ENCODE assay signal across 8 cellular contexts in genomic region chr1:51878616-51879336, GRCh38. TPM values are rescaled to one million over a fixed set of nuclear protein-coding genes. Genes with fewer than 3 reads are reported as not detected.
DNase-seq lines count a peak whose midpoint lies in the region; ATAC-seq, FAIRE-seq and TF ChIP-seq lines count a peak whose summit lies in the region.

Gene NRDC, minus strand, starts transcription at chr1:51878727. Its CDS starts 112 bp downstream, at chr1:51878615.

- peaks cover 4% of the 10 kb centered on the region; the same call in 1 of the 2 replicates for H4K20me1 ChIP-seq in HepG2 (ENCODE audit: insufficient read depth, low read length)

- TF ChIP-seq CTCF in CD4-positive, alpha-beta T cell (IDR thresholded peaks at IDR 0.05) = no peak
- peak in 16 of 56 donors; percentile 4 to 34 (median 12) for TF ChIP-seq CTCF in dorsolateral prefrontal cortex (IDR thresholded peaks at IDR 0.05 in 54 of 56, conservative IDR thresholded peaks at IDR 0.05 in 2 of 56; ENCODE audit: low read depth in 1 of 56, partially characterized antibody in 56 of 56)
- TF ChIP-seq CTCF in HepG2 (CRISPR knock-in tag; IDR thresholded peaks at IDR 0.05) = no peak

- no peak within 1 kb of the TSS for H3K27ac Mint-ChIP-seq in CD4-positive, alpha-beta T cell

- H3K9ac ChIP-seq in HepG2 (ENCODE audit: insufficient read depth, low read depth, low read length) = peak within 1 kb of the TSS; percentile 98

- intact Hi-C loops in CD4-positive, alpha-beta T cell (cut with DNase I, micrococcal nuclease) = loop anchor here (1.0 to 5.0 kb wide), 9 partner anchors 16 to 1136 kb away; partner anchors contain the start of genes CC2D1B (in 1 of the 2), OSBPL9 (in 1 of the 2), RNF11 (in 1 of the 2) and ZYG11B (in 1 of the 2)
- intact Hi-C loops in dorsolateral prefrontal cortex (cut with DNase I) (loop anchor here in 1 of 2 donors (5.0 kb wide), 2 partner anchors 259 to 819 kb away; partner anchors contain the start of gene COA7), HepG2 (cut with micrococcal nuclease; ENCODE audit: unreplicated experiment) (no loop called here)

- H3K36me3 ChIP-seq in HepG2 (replicated peaks in 1 of 2; ENCODE audit: control insufficient read depth in 1 of 2, insufficient read depth in 2 of 2, low read length in 2 of 2) = no peaks in the 10 kb centered on the region

- TF ChIP-seq POLR2A in HepG2 (IDR thresholded peaks at IDR 0.05; ENCODE audit: insufficient read depth in 1 of 2, low read depth in 2 of 2, low read length in 2 of 2) = peak; percentile 82 to 90

- H3K27me3 ChIP-seq in CD4-positive, alpha-beta T cell (ENCODE audit: control insufficient read depth, insufficient read depth, low read length) = peaks cover 3% of the 10 kb centered on the region
- H3K27me3 ChIP-seq in dorsolateral prefrontal cortex = peaks cover 0 to 29% (median 0%) of the 10 kb centered on the region in 45 donors
- H3K27me3 ChIP-seq in HepG2 (ENCODE audit: control insufficient read depth in 1 of 2, insufficient read depth in 2 of 2, low read length in 2 of 2) = peaks cover 0 to 8% of the 10 kb centered on the region in 2 experiments; a peak in 2 of 5 replicates

- peak within 1 kb of the TSS; percentile 70 to 100 (median 95) for H3K4me3 ChIP-seq in dorsolateral prefrontal cortex
- H3K4me3 ChIP-seq in HepG2 (replicated peaks in 1 of 3; ENCODE audit: insufficient read depth in 1 of 3, low read depth in 2 of 3, low read length in 3 of 3) = peak within 1 kb of the TSS; percentile 93 to 98 (median 95)

- H3K79me2 ChIP-seq in HepG2 (ENCODE audit: insufficient read depth, low read length) = peaks cover 46% of the 10 kb centered on the region

- in situ Hi-C loops in HepG2 (cut with HindIII; ENCODE audit: extremely low pct_ligation_motif_present, low pct_unique_long_range_greater_than_20kb) = no loop called here

- TF ChIP-seq RAD21 in HepG2 (CRISPR knock-in tag; IDR thresholded peaks at IDR 0.05) = no peak

- TF ChIP-seq EP300 in HepG2 (IDR thresholded peaks at IDR 0.05; ENCODE audit: low read depth in 2 of 2, low read length in 2 of 2) (peak in 1 of 2 experiments; percentile 77; a peak in 2 of 4 replicates), HepG2 (CRISPR knock-in tag; IDR thresholded peaks at IDR 0.05; ENCODE audit: borderline replicate concordance) (no peak; the same call in 1 of the 2 replicates)

- peaks cover 10% of the 10 kb centered on the region for H3K36me3 Mint-ChIP-seq in CD4-positive, alpha-beta T cell (ENCODE audit: low read depth)

- H3K4me1 Mint-ChIP-seq in CD4-positive, alpha-beta T cell (ENCODE audit: low read depth) = peaks cover 27% of the 10 kb centered on the region

- FAIRE-seq in HepG2 (lab: Jason Lieb, UNC) = peak; percentile 97

- H3K4me2 ChIP-seq in HepG2 (ENCODE audit: low read depth, low read length) = peak within 1 kb of the TSS; percentile 94

- no peak within 1 kb of the TSS for H3K4me3 Mint-ChIP-seq in CD4-positive, alpha-beta T cell

- H3K4me1 ChIP-seq in HepG2 (ENCODE audit: insufficient read depth, low read length) = peaks cover 43% of the 10 kb centered on the region

- ATAC-seq in CD4-positive, alpha-beta T cell (ENCODE audit: poor library complexity) = peak; percentile 88
- ATAC-seq in GM19452 (IDR thresholded peaks at IDR 0.05; ENCODE audit: unreplicated experiment) = peak; percentile 95
- peak; percentile 80 for ATAC-seq in HG03575 (IDR thresholded peaks at IDR 0.05; ENCODE audit: extremely low read depth, insufficient number of reproducible peaks, low FRiP score, unreplicated experiment)
- peak; percentile 91 for ATAC-seq in HepG2

- DNase-seq in CD4-positive, alpha-beta T cell = peak; percentile 97 to 100 (median 99)
- peak; percentile 100 for DNase-seq in NCI-H82 (lab: John Stamatoyannopoulos, UW)
- peak; percentile 99 to 100 for DNase-seq in activated CD4-positive, alpha-beta T cell treated with anti-CD3 and anti-CD28 coated beads, Interleukin-2, amount 50 U/mL, for 48 hours
- DNase-seq in dorsolateral prefrontal cortex = peak; percentile 97 to 100 (median 100)
- peak; percentile 100 for DNase-seq in HepG2 (ENCODE audit: low spot score)
- DNase-seq in stimulated activated CD4-positive, alpha-beta T cell treated with anti-CD3 and anti-CD28 coated beads, Interleukin-4, amount 100 ng/mL, for 1 hour = peak; percentile 98

- no peaks in the 10 kb centered on the region for H3K9me3 Mint-ChIP-seq in CD4-positive, alpha-beta T cell

- H2AFZ ChIP-seq in HepG2 (ENCODE audit: low read length) = peak within 1 kb of the TSS; percentile 51

- POLR2A ChIA-PET in CD4-positive, alpha-beta T cell (lab: Charles Lee) = interaction anchor here (0.8 to 2.1 kb wide), 13 partner anchors 9 to 909 kb away, joined by 3 to 11 read pairs (median 4); partner anchors contain the start of genes BTF3L4, CDKN2C, KTI12 and RNF11
- POLR2A ChIA-PET in HepG2 (lab: Yijun Ruan, JAX) = interaction anchor here (0.6 to 1.1 kb wide), 8 partner anchors 90 to 427 kb away, joined by 3 to 5 read pairs (median 3); partner anchors contain the start of gene TXNDC12

- H3K9me3 ChIP-seq in CD4-positive, alpha-beta T cell (ENCODE audit: control insufficient read depth, low read length) = no peaks in the 10 kb centered on the region
- no peaks in the 10 kb centered on the region for H3K9me3 ChIP-seq in HepG2 (ENCODE audit: low read length)

- CTCF ChIA-PET in CD4-positive, alpha-beta T cell (lab: Charles Lee) = interaction anchor here (0.7 to 1.0 kb wide), 4 partner anchors 10 to 911 kb away, joined by 3 to 4 read pairs (median 3); no protein-coding TSS in a partner anchor
- CTCF ChIA-PET in HepG2 (lab: Yijun Ruan, JAX; ENCODE audit: low intra/inter-chr PET ratio, low total read pairs) = no interaction called here

- no TSS peak for BruUV-seq in HepG2 (replicated peaks; lab: Mats Ljungman, UMichigan)

- peak within 1 kb of the TSS; percentile 89 for H3K27ac ChIP-seq in CD4-positive, alpha-beta T cell (ENCODE audit: low read depth, low read length)
- H3K27ac ChIP-seq in dorsolateral prefrontal cortex (peak within 1 kb of the TSS; percentile 88 to 100 (median 96)), HepG2 (ENCODE audit: extremely low read length, insufficient read depth, low read length) (peak within 1 kb of the TSS; percentile 95)

- peaks cover 13% of the 10 kb centered on the region for H3K27me3 Mint-ChIP-seq in CD4-positive, alpha-beta T cell

- WGBS in HepG2 (ENCODE audit: low lambda C conversion rate) = under 1% methylated on average over 33 of the region's 54 CpGs

TF ChIP-seq in HepG2, 621 proteins besides CTCF, POLR2A, EP300 and RAD21 (continues in another document):
- peak; percentile 99 for TF ChIP-seq TAF1 (CRISPR knock-in tag; IDR thresholded peaks at IDR 0.05)

RNA-seq across cellular contexts. Expression of gene NRDC, which starts in this region (rescaled TPM):
- total RNA-seq in CD4-positive, alpha-beta T cell = 10 to 100 TPM; 59.0 to 62.4 TPM
- total RNA-seq in dorsolateral prefrontal cortex (100 to 1,000 TPM; 108 to 175 (median 151) TPM), HepG2 (2016; rRNA removed; fragmentation: Illumina TruSeq; extraction: Trizol) (57.6 and 101 TPM in 2 replicates)
- 14.8 and 17.2 TPM in 2 replicates for total RNA-seq in HepG2 (2016; cell fraction: cytosol; rRNA removed; fragmentation: Illumina TruSeq; extraction: Trizol; ENCODE audit: low read depth)
- total RNA-seq in HepG2 (2016; cell fraction: insoluble cytoplasmic fraction; rRNA removed; fragmentation: Illumina TruSeq; extraction: Trizol) = 60.8 and 99.7 TPM in 2 replicates
- total RNA-seq in HepG2 (2016; cell fraction: membrane; rRNA removed; fragmentation: Illumina TruSeq; extraction: Trizol) = 30.2 and 31.0 TPM in 2 replicates
- total RNA-seq in HepG2 (2016; cell fraction: nucleus; rRNA removed; fragmentation: Illumina TruSeq; extraction: Trizol) = 69.9 TPM in 2 replicates
- polyA plus RNA-seq in HepG2 (2011; rRNA removed) = 64.9 and 68.6 TPM in 2 replicates
- 28.8 and 34.1 TPM in 2 replicates for polyA plus RNA-seq in HepG2 (2011; cell fraction: cytosol; rRNA removed)
- polyA plus RNA-seq in HepG2 (2011; cell fraction: nucleus; rRNA removed) = 68.1 and 89.6 TPM in 2 replicates
- polyA plus RNA-seq in HepG2 (2012) = 71.6 and 81.1 TPM in 2 replicates
- 6.8 and 7.3 TPM in 2 replicates for polyA plus RNA-seq in HepG2 (2016; cell fraction: cytosol; fragmentation: Illumina TruSeq; extraction: Trizol; ENCODE audit: low read depth)
- polyA plus RNA-seq in HepG2 (2016; cell fraction: insoluble cytoplasmic fraction; fragmentation: Illumina TruSeq; extraction: Trizol; ENCODE audit: low read depth) = 108 and 112 TPM in 2 replicates
- 18.3 and 22.3 TPM in 2 replicates for polyA plus RNA-seq in HepG2 (2016; cell fraction: membrane; fragmentation: Illumina TruSeq; extraction: Trizol; ENCODE audit: low read depth)
- polyA plus RNA-seq in HepG2 (2016; cell fraction: nucleus; fragmentation: Illumina TruSeq; extraction: Trizol; ENCODE audit: insufficient read depth, low read depth) = 133 and 135 TPM in 2 replicates
- 50.8 and 123 TPM in 2 replicates for polyA minus RNA-seq in HepG2 (2011; rRNA and poly(A)+ RNA removed; ENCODE audit: low replicate concordance)
- 38.4 and 54.9 TPM in 2 replicates for polyA minus RNA-seq in HepG2 (2011; cell fraction: cytosol; rRNA and poly(A)+ RNA removed)
- 68.1 and 81.8 TPM in 2 replicates for polyA minus RNA-seq in HepG2 (2011; cell fraction: nucleus; rRNA and poly(A)+ RNA removed)

Comparison
In these comparisons a context has a peak if more than half of its experiments do, and no peak if none do; other contexts are left out.
1. Peak in every context shown above with its lines: DNase-seq, ATAC-seq, H3K4me3 ChIP-seq and H3K27ac ChIP-seq.